21 cellular contexts compared by ENCODE assay signal in genomic region chr13:113650275-113650674, GRCh38. TPM values are rescaled to one million over a fixed set of nuclear protein-coding genes. Genes with fewer than 3 reads are reported as not detected.
DNase-seq lines count a peak whose midpoint lies in the region; ATAC-seq, FAIRE-seq and TF ChIP-seq lines count a peak whose summit lies in the region.
"Had no signal": no experiment of that assay in that cellular context is flagged by ENCODE, and none has a peak within 500 bp of the region (broad histone marks: within the 10 kb centered on the region; RNA-seq: fewer than 3 reads in every experiment).

No MANE protein-coding gene starts in this region.

- H3K9ac ChIP-seq in HepG2 (ENCODE audit: insufficient read depth, low read depth, low read length), result no peak overlapping the region
- H3K9ac ChIP-seq: BLaER1 treated with 17β-estradiol and CSF1 and Interleukin-3, amounts not matched to agents 10 nM and 100 nM had no signal

- no peak overlapping the region for H2AFZ ChIP-seq in HepG2 (ENCODE audit: low read length)

- TF ChIP-seq EP300 in HepG2 (IDR thresholded peaks at IDR 0.05; ENCODE audit: low read depth in 2 of 2, low read length in 2 of 2) (no peak), HepG2 (CRISPR knock-in tag; IDR thresholded peaks at IDR 0.05; ENCODE audit: borderline replicate concordance) (no peak), suprapubic skin (IDR thresholded peaks at IDR 0.05) (no peak)

- H3K4me3 ChIP-seq in RWPE2 (ENCODE audit: severe bottlenecking), result no peak overlapping the region
- no peak overlapping the region for H3K4me3 ChIP-seq in HepG2 (replicated peaks in 1 of 3; ENCODE audit: insufficient read depth in 1 of 3, low read depth in 2 of 3, low read length in 3 of 3)
- peak overlapping the region; percentile 17 for H3K4me3 ChIP-seq in suprapubic skin
- H3K4me3 ChIP-seq: BLaER1 treated with 17β-estradiol and CSF1 and Interleukin-3, amounts not matched to agents 10 nM and 100 nM; MG63 had no signal

- H3K79me2 ChIP-seq in HepG2 (ENCODE audit: insufficient read depth, low read length), result no peaks in the 10 kb centered on the region

- no peak for TF ChIP-seq POLR2A in HepG2 (IDR thresholded peaks at IDR 0.05; ENCODE audit: insufficient read depth in 1 of 2, low read depth in 2 of 2, low read length in 2 of 2)
- no peak for TF ChIP-seq POLR2A in suprapubic skin (IDR thresholded peaks at IDR 0.05)

- TF ChIP-seq CTCF in RWPE2 (IDR thresholded peaks at IDR 0.05; ENCODE audit: poor library complexity, severe bottlenecking), result no peak
- no peak for TF ChIP-seq CTCF in HepG2 (CRISPR knock-in tag; IDR thresholded peaks at IDR 0.05)
- no peak for TF ChIP-seq CTCF in suprapubic skin (IDR thresholded peaks at IDR 0.05)

- POLR2A ChIA-PET in HepG2 (lab: Yijun Ruan, JAX), result no interaction called here

- in situ Hi-C loops in HepG2 (cut with HindIII; ENCODE audit: extremely low pct_ligation_motif_present, low pct_unique_long_range_greater_than_20kb), result no loop called here

- H3K27me3 ChIP-seq in RWPE2 (ENCODE audit: insufficient read depth, poor library complexity, severe bottlenecking) (no peaks in the 10 kb centered on the region), HepG2 (ENCODE audit: control insufficient read depth in 1 of 2, insufficient read depth in 2 of 2, low read length in 2 of 2) (no peaks in the 10 kb centered on the region), suprapubic skin (no peaks in the 10 kb centered on the region)
- H3K27me3 ChIP-seq: MG63 had no signal

- H4K20me1 ChIP-seq in HepG2 (ENCODE audit: insufficient read depth, low read length), result no peaks in the 10 kb centered on the region

- no TSS peak for BruUV-seq in HepG2 (replicated peaks; lab: Mats Ljungman, UMichigan)

- no peaks in the 10 kb centered on the region for H3K4me1 ChIP-seq in RWPE2 (ENCODE audit: insufficient read depth, poor library complexity, severe bottlenecking)
- H3K4me1 ChIP-seq in HepG2 (ENCODE audit: insufficient read depth, low read length), result no peaks in the 10 kb centered on the region
- H3K4me1 ChIP-seq in suprapubic skin, result peaks cover 24% of the 10 kb centered on the region

- H3K36me3 ChIP-seq in RWPE2 (ENCODE audit: low read depth) (no peaks in the 10 kb centered on the region), HepG2 (replicated peaks in 1 of 2; ENCODE audit: control insufficient read depth in 1 of 2, insufficient read depth in 2 of 2, low read length in 2 of 2) (no peaks in the 10 kb centered on the region), suprapubic skin (no peaks in the 10 kb centered on the region)

- ATAC-seq in RWPE2 (ENCODE audit: low read depth), result no peak
- ATAC-seq in HepG2, result no peak
- no peak for ATAC-seq in GM19035 (IDR thresholded peaks at IDR 0.05; ENCODE audit: unreplicated experiment)

- 92% methylated on average over 15 of the region's 15 CpGs for WGBS in HepG2 (ENCODE audit: low lambda C conversion rate)
- WGBS in suprapubic skin, result 55% methylated on average over 14 of the region's 15 CpGs

- peak; percentile 2 for DNase-seq in activated T-cell treated with anti-CD3 and anti-CD28 coated beads, Interleukin-2, amount 50 U/mL, for 1 hour
- DNase-seq in activated T-cell treated with anti-CD3 and anti-CD28 coated beads for 4 hours (no peak), RWPE2 (ENCODE audit: low spot score) (peak; percentile 42), HepG2 (ENCODE audit: low spot score) (no peak), suprapubic skin (ENCODE audit: low spot score in 2 of 2) (peak; percentile 39 to 73), NCI-H446 treated with DMSO at 0.1 percent for 48 hours (lab: John Stamatoyannopoulos, UW) (no peak)
- DNase-seq in activated CD8-positive, alpha-beta memory T cell treated with anti-CD3 and anti-CD28 coated beads for 24 hours, result no peak
- DNase-seq: activated CD4-positive, alpha-beta T cell treated with anti-CD3 and anti-CD28 coated beads, Interleukin-2, amount 50 U/mL, for 4 hours; MG63; NCI-H82; stimulated activated CD8-positive, alpha-beta memory T cell treated with anti-CD3 and anti-CD28 coated beads, Interleukin-4, amount 100 ng/mL, for 48 hours had no signal

- no peak overlapping the region for H3K27ac ChIP-seq in RWPE2 (ENCODE audit: poor library complexity, severe bottlenecking)
- no peak overlapping the region for H3K27ac ChIP-seq in HepG2 (ENCODE audit: extremely low read length, insufficient read depth, low read length)
- H3K27ac ChIP-seq in suprapubic skin, result no peak overlapping the region
- H3K27ac ChIP-seq: BLaER1 treated with 17β-estradiol and CSF1 and Interleukin-3, amounts not matched to agents 10 nM and 100 nM had no signal

- H3K9me3 ChIP-seq in RWPE2 (ENCODE audit: severe bottlenecking) (no peaks in the 10 kb centered on the region), HepG2 (ENCODE audit: low read length) (no peaks in the 10 kb centered on the region), suprapubic skin (no peaks in the 10 kb centered on the region)
- H3K9me3 ChIP-seq: BLaER1 treated with 17β-estradiol and CSF1 and Interleukin-3, amounts not matched to agents 10 nM and 100 nM; MG63 had no signal

- FAIRE-seq in HepG2 (lab: Jason Lieb, UNC), result no peak
- FAIRE-seq: astrocyte, G401.6 had no signal

- CTCF ChIA-PET in HepG2 (lab: Yijun Ruan, JAX; ENCODE audit: low intra/inter-chr PET ratio, low total read pairs), result no interaction called here

- intact Hi-C loops in HepG2 (cut with micrococcal nuclease; ENCODE audit: unreplicated experiment), result no loop called here

- TF ChIP-seq RAD21 in HepG2 (CRISPR knock-in tag; IDR thresholded peaks at IDR 0.05), result no peak

- H3K4me2 ChIP-seq in HepG2 (ENCODE audit: low read depth, low read length), result no peak overlapping the region
- H3K4me2 ChIP-seq: BLaER1 treated with 17β-estradiol and CSF1 and Interleukin-3, amounts not matched to agents 10 nM and 100 nM had no signal

TF ChIP-seq in HepG2, 621 proteins besides CTCF, POLR2A, EP300 and RAD21:
- TF ChIP-seq MATR3 (CRISPR knock-in tag; IDR thresholded peaks at IDR 0.05) (no peak), MAFF (IDR thresholded peaks at IDR 0.05; ENCODE audit: low read depth, low read length) (peak; percentile 50), MAFK (conservative IDR thresholded peaks at IDR 0.05 in 1 of 2, IDR thresholded peaks at IDR 0.05 in 1 of 2; ENCODE audit: low read length in 2 of 2) (peak; percentile 36 to 63; a peak in 3 of 4 replicates), ZFP90 (CRISPR knock-in tag; IDR thresholded peaks at IDR 0.05; ENCODE audit: borderline replicate concordance) (no peak)

RNA-seq across cellular contexts. Expression of gene ATP4B, which starts 7.7 kb away (rescaled TPM):
- total RNA-seq in HepG2 (2016; rRNA removed; fragmentation: Illumina TruSeq; extraction: Trizol), result not detected in 2 replicates
- total RNA-seq in HepG2 (2016; cell fraction: cytosol; rRNA removed; fragmentation: Illumina TruSeq; extraction: Trizol; ENCODE audit: low read depth), result not detected in 2 replicates
- not detected in 2 replicates for total RNA-seq in HepG2 (2016; cell fraction: insoluble cytoplasmic fraction; rRNA removed; fragmentation: Illumina TruSeq; extraction: Trizol)
- total RNA-seq in HepG2 (2016; cell fraction: membrane; rRNA removed; fragmentation: Illumina TruSeq; extraction: Trizol), result not detected in 2 replicates
- total RNA-seq in HepG2 (2016; cell fraction: nucleus; rRNA removed; fragmentation: Illumina TruSeq; extraction: Trizol), result not detected in 2 replicates
- not detected in 2 replicates for polyA plus RNA-seq in HepG2 (2011; rRNA removed)
- polyA plus RNA-seq in HepG2 (2011; cell fraction: cytosol; rRNA removed), result not detected in 2 replicates
- polyA plus RNA-seq in HepG2 (2011; cell fraction: nucleus; rRNA removed), result not detected in 2 replicates
- polyA plus RNA-seq in HepG2 (2012), result not detected in 2 replicates
- not detected in 2 replicates for polyA plus RNA-seq in HepG2 (2016; cell fraction: cytosol; fragmentation: Illumina TruSeq; extraction: Trizol; ENCODE audit: low read depth)
- polyA plus RNA-seq in HepG2 (2016; cell fraction: insoluble cytoplasmic fraction; fragmentation: Illumina TruSeq; extraction: Trizol; ENCODE audit: low read depth), result not detected in 2 replicates
- polyA plus RNA-seq in HepG2 (2016; cell fraction: membrane; fragmentation: Illumina TruSeq; extraction: Trizol; ENCODE audit: low read depth), result not detected in 2 replicates
- polyA plus RNA-seq in HepG2 (2016; cell fraction: nucleus; fragmentation: Illumina TruSeq; extraction: Trizol; ENCODE audit: insufficient read depth, low read depth), result not detected in 2 replicates
- polyA minus RNA-seq in HepG2 (2011; rRNA and poly(A)+ RNA removed; ENCODE audit: low replicate concordance), result not detected in 2 replicates
- not detected in 2 replicates for polyA minus RNA-seq in HepG2 (2011; cell fraction: cytosol; rRNA and poly(A)+ RNA removed)
- not detected in 2 replicates for polyA minus RNA-seq in HepG2 (2011; cell fraction: nucleus; rRNA and poly(A)+ RNA removed)
- total RNA-seq in suprapubic skin, result not detected
- total RNA-seq: A673; astrocyte; chondrocyte; liver; T-helper 1 cell treated with Interleukin-12 subunit alpha and Interleukin-12 subunit beta and Interleukin-4 antibody, amounts not matched to agents 30 ng/mL and 1 ng/mL, for 36 hours had no signal
- polyA plus RNA-seq: IgD-negative memory B cell, liver had no signal

RNA-seq across cellular contexts. Expression of gene GRK1, which starts 16.7 kb away (rescaled TPM):
- 0.07 TPM in 1 of 2 replicates, not detected in the other for total RNA-seq in HepG2 (2016; rRNA removed; fragmentation: Illumina TruSeq; extraction: Trizol)
- total RNA-seq in HepG2 (2016; cell fraction: cytosol; rRNA removed; fragmentation: Illumina TruSeq; extraction: Trizol; ENCODE audit: low read depth), result 0.09 and 0.20 TPM in 2 replicates
- not detected in 2 replicates for total RNA-seq in HepG2 (2016; cell fraction: insoluble cytoplasmic fraction; rRNA removed; fragmentation: Illumina TruSeq; extraction: Trizol)
- total RNA-seq in HepG2 (2016; cell fraction: membrane; rRNA removed; fragmentation: Illumina TruSeq; extraction: Trizol), result 0.06 TPM in 1 of 2 replicates, not detected in the other
- total RNA-seq in HepG2 (2016; cell fraction: nucleus; rRNA removed; fragmentation: Illumina TruSeq; extraction: Trizol), result 0.16 and 0.19 TPM in 2 replicates
- polyA plus RNA-seq in HepG2 (2011; rRNA removed), result 0.03 and 0.12 TPM in 2 replicates
- 0.04 and 0.06 TPM in 2 replicates for polyA plus RNA-seq in HepG2 (2011; cell fraction: cytosol; rRNA removed)
- polyA plus RNA-seq in HepG2 (2011; cell fraction: nucleus; rRNA removed), result 0.21 and 0.24 TPM in 2 replicates
- not detected in 2 replicates for polyA plus RNA-seq in HepG2 (2012)
- 0.03 TPM in 2 replicates for polyA plus RNA-seq in HepG2 (2016; cell fraction: cytosol; fragmentation: Illumina TruSeq; extraction: Trizol; ENCODE audit: low read depth)
- not detected in 2 replicates for polyA plus RNA-seq in HepG2 (2016; cell fraction: insoluble cytoplasmic fraction; fragmentation: Illumina TruSeq; extraction: Trizol; ENCODE audit: low read depth)
- polyA plus RNA-seq in HepG2 (2016; cell fraction: membrane; fragmentation: Illumina TruSeq; extraction: Trizol; ENCODE audit: low read depth), result not detected in 2 replicates
- 0.13 TPM in 1 of 2 replicates, not detected in the other for polyA plus RNA-seq in HepG2 (2016; cell fraction: nucleus; fragmentation: Illumina TruSeq; extraction: Trizol; ENCODE audit: insufficient read depth, low read depth)
- 0.06 TPM in 1 of 2 replicates, not detected in the other for polyA minus RNA-seq in HepG2 (2011; rRNA and poly(A)+ RNA removed; ENCODE audit: low replicate concordance)
- not detected in 2 replicates for polyA minus RNA-seq in HepG2 (2011; cell fraction: cytosol; rRNA and poly(A)+ RNA removed)
- polyA minus RNA-seq in HepG2 (2011; cell fraction: nucleus; rRNA and poly(A)+ RNA removed), result 0.12 and 0.13 TPM in 2 replicates
- not detected for total RNA-seq in suprapubic skin
- total RNA-seq: A673, astrocyte, glomerular endothelial cell had no signal
- polyA plus RNA-seq: IgD-negative memory B cell, liver had no signal

Comparison
In these comparisons a context has a peak if more than half of its experiments do, and no peak if none do; other contexts are left out.
1. DNase-seq: peak in activated T-cell treated with anti-CD3 and anti-CD28 coated beads, Interleukin-2, amount 50 U/mL, for 1 hour (single experiment), RWPE2 (single experiment) and suprapubic skin (2 of 2); none in activated T-cell treated with anti-CD3 and anti-CD28 coated beads for 4 hours (single experiment), HepG2 (single experiment), activated CD8-positive, alpha-beta memory T cell treated with anti-CD3 and anti-CD28 coated beads for 24 hours (single experiment) and NCI-H446 treated with DMSO at 0.1 percent for 48 hours (single experiment).